7 cellular contexts compared by ENCODE assay signal in the genomic region with DNA sequence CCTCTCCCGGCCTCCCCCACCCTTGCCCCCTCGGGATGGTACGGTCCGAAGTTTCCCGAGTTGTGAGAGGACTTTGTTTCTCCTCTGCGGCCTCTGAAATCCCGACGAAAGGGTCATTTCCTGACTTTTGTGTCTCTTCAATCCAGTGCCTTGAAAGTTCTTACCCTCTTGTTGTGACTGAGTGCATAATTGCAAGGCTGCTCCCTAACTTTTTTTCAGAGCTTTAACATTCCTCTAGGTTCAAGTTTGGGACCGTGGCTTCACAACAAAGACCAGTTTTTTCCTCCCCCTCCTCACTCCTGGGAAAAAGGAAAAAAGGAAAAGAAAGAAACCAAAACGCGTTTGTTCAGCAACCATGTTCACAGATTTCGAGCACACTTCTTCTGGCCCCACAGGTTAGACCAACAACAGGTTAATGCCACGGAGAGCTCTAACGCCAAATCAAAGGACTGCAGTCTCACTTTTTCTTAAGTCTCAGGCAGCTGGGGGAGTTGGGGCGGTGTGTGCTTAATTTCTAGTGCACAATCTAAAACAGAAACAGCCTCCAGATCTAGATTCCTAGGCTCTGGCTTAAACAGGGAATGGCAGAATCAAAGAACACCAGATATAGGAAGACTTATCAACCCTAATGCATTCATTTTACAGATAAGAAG.
DNase-seq lines count a peak whose midpoint lies in the region; ATAC-seq lines count a peak whose summit lies in the region.

No MANE protein-coding gene starts in this region.

- no peaks in the 10 kb centered on the region for H3K9me3 ChIP-seq in stomach smooth muscle (ENCODE audit: control insufficient read depth in 2 of 2, low read length in 2 of 2)

- H3K27me3 ChIP-seq in stomach smooth muscle (ENCODE audit: control insufficient read depth in 1 of 2, insufficient read depth in 2 of 2, low read length in 2 of 2) = no peaks in the 10 kb centered on the region

- H3K9ac ChIP-seq in stomach smooth muscle (ENCODE audit: low read length in 2 of 2) = peak overlapping the region; percentile 76 to 81

- H3K4me1 ChIP-seq in stomach smooth muscle (ENCODE audit: control insufficient read depth, insufficient read depth, low read length) = peaks cover 16% of the 10 kb centered on the region

- peak overlapping the region; percentile 83 for H3K27ac ChIP-seq in stomach smooth muscle (ENCODE audit: low read length)

- DNase-seq in HT-29 (ENCODE audit: low spot score) = peak; percentile 74
- DNase-seq in amniotic epithelial cell (ENCODE audit: low read depth) = peak; percentile 40
- peak; percentile 59 for DNase-seq in islet precursor cell
- no peak for DNase-seq in inferior parietal cortex (ENCODE audit: extremely low spot score)

- peak overlapping the region; percentile 82 to 87 for H3K4me3 ChIP-seq in stomach smooth muscle (ENCODE audit: low read length in 2 of 2)

- H3K36me3 ChIP-seq in stomach smooth muscle (ENCODE audit: control insufficient read depth in 2 of 2, insufficient read depth in 2 of 2, low read length in 2 of 2) = no peaks in the 10 kb centered on the region

- ATAC-seq in GM18858 (IDR thresholded peaks at IDR 0.05; ENCODE audit: unreplicated experiment) (no peak), HG02970 (IDR thresholded peaks at IDR 0.05; ENCODE audit: low FRiP score, unreplicated experiment) (no peak)
